8 cellular contexts compared by ENCODE assay signal in the genomic region with DNA sequence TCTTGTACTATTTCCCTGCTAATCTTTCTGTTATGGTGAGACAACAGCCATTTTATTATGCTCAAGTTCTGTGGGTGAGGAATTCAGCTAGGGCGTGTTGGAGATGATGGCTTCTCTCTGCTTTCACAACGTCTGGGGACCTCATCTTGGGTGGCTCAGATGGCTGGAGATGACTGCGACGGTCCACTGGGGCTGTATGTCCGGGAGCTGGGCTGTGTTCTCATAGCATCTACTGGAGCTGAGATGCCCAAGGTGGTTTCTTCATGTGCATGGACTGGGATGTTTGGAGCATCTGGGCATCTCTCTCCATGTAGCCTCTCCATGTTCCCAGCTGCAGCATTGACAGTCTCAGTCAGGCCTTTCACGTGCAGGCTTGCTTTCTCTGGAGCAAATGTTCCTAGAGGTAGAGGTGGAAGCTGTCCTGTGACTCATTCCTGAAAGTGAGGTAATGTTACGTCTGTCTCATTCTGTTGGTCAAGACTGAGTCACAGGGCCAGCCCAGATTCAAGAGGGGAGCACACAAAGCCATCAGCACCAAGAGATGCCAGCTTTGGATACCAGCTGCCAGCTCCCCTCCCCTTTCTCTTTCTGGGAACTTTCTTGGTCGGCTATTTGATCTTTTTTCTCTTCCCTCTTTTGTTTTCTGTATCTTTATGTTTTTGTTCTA.
DNase-seq lines count a peak whose midpoint lies in the region; ATAC-seq and TF ChIP-seq lines count a peak whose summit lies in the region.

No MANE protein-coding gene starts in this region.

- CTCF ChIA-PET in MCF 10A (lab: Yijun Ruan, JAX): interaction anchor here (0.7 to 3.4 kb wide), 6 partner anchors 14 to 120 kb away, joined by 3 to 20 read pairs (median 4); no protein-coding TSS in a partner anchor

- peaks cover 32% of the 10 kb centered on the region for H3K4me1 Mint-ChIP-seq in MCF 10A (ENCODE audit: insufficient read depth, unreplicated experiment)

- no TSS peak for BruUV-seq in MCF 10A (replicated peaks; lab: Mats Ljungman, UMichigan)

- ATAC-seq in GM19328 (IDR thresholded peaks at IDR 0.05; ENCODE audit: unreplicated experiment) (no peak), HG03139 (IDR thresholded peaks at IDR 0.05; ENCODE audit: unreplicated experiment) (no peak)

- POLR2A ChIA-PET in MCF 10A (lab: Yijun Ruan, JAX): interaction anchor here (0.6 to 1.6 kb wide), 14 partner anchors 33 to 775 kb away, joined by 3 to 30 read pairs (median 4); no protein-coding TSS in a partner anchor

- no peak for TF ChIP-seq CTCF in MCF 10A (IDR thresholded peaks at IDR 0.05; ENCODE audit: unreplicated experiment)

- peak; percentile 97 for DNase-seq in DMS53 (lab: John Stamatoyannopoulos, UW)
- peak; percentile 98 for DNase-seq in MCF 10A (ENCODE audit: unreplicated experiment)
- DNase-seq in mucosa of gallbladder (ENCODE audit: low spot score): peak; percentile 50
- no peak for DNase-seq in OCI-M1 (lab: John Stamatoyannopoulos, UW)
- DNase-seq in retina: no peak

- H3K9me3 Mint-ChIP-seq in MCF 10A (ENCODE audit: unreplicated experiment): no peaks in the 10 kb centered on the region

- H3K27ac Mint-ChIP-seq in MCF 10A (ENCODE audit: low read depth, unreplicated experiment): peak overlapping the region; percentile 21

- no peak for TF ChIP-seq RAD21 in Ishikawa (IDR thresholded peaks at IDR 0.05; ENCODE audit: low read depth)

- H3K27me3 Mint-ChIP-seq in MCF 10A (ENCODE audit: insufficient read depth, unreplicated experiment): no peaks in the 10 kb centered on the region

- intact Hi-C loops in MCF 10A (cut with micrococcal nuclease): loop anchor here (2.0 kb wide), 3 partner anchors 32 to 62 kb away; no protein-coding TSS in a partner anchor

- peaks cover 5% of the 10 kb centered on the region for H3K36me3 Mint-ChIP-seq in MCF 10A (ENCODE audit: insufficient read depth, unreplicated experiment)

- TF ChIP-seq EP300 in Ishikawa (IDR thresholded peaks at IDR 0.05; ENCODE audit: borderline replicate concordance): no peak

- no peak overlapping the region for H3K4me3 Mint-ChIP-seq in MCF 10A (ENCODE audit: unreplicated experiment)

TF ChIP-seq in Ishikawa, 13 proteins besides CTCF, POLR2A, EP300 and RAD21:
- TF ChIP-seq FOXM1 (IDR thresholded peaks at IDR 0.05; ENCODE audit: borderline replicate concordance, low read depth) (no peak), EGR1 (IDR thresholded peaks at IDR 0.05) (no peak), USF1 (IDR thresholded peaks at IDR 0.05) (peak; percentile 39; the same call in 1 of the 2 replicates), ZBTB7A (IDR thresholded peaks at IDR 0.05; ENCODE audit: low read depth) (no peak), CREB1 (IDR thresholded peaks at IDR 0.05; ENCODE audit: low read depth) (peak; percentile 42; the same call in 1 of the 2 replicates), YY1 (IDR thresholded peaks at IDR 0.05; ENCODE audit: low read depth) (no peak)

Comparison
In these comparisons a context has a peak if more than half of its experiments do, and no peak if none do; other contexts are left out.
1. DNase-seq: peak in DMS53 (single experiment), MCF 10A (single experiment) and mucosa of gallbladder (single experiment); none in OCI-M1 (single experiment) and retina (single experiment).